Comparison of ENCODE assay signal across 1 cellular context in the genomic region with DNA sequence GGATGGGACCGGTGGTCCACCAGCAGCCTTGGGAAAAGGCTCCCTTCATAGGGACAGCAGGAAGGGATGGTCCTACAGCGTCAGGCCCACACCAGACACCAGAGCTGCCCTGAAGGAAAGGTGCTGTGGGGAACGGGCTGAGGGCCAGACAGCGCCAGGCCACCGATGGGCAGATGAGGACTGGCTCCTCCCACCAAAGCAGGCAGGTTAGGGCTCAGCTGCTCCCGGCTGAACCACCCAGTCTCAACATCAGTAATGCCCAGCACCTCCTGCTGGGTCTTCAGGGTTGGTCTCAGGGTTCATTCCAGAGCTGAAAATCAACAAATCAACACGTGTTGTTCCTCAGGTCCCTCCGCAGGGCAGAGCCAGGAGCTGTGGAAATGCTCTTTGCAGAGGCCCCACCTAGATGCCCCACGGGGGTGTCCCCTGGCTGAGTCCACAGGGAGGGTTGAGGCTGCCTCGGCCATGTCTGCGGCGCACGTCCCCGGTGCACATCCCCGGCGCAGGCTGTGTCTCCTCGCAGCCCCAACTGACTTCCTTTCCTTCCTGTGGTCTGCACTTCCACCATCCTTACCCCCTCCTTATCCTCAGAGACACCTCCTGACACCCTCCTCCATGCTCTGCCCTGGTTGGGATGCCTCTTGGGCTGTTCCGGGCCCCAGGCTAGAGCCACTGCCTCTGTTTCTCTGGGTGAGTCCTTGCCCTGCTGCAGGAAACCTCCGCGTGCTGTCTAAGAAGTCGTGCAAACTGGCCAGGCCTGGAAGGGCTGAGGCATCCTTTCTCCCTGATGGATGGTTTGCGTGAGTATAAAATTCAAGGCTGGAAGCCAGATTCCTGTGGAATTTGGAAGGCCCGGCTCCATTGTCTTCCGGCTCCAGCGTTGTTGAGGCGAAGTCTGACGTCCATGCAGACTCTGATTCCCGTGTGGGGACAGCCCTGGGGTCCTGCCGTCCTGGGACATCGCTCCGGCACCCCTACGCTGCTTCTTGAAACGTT.
TF ChIP-seq lines count a peak whose summit lies in the region.

No MANE protein-coding gene starts in this region.

TF ChIP-seq in H1, 55 proteins besides CTCF, POLR2A, EP300 and RAD21:
- TF ChIP-seq BACH1 (IDR thresholded peaks at IDR 0.05; ENCODE audit: low read length): no peak
- no peak for TF ChIP-seq MAFK (IDR thresholded peaks at IDR 0.05; ENCODE audit: low read depth, low read length)
- TF ChIP-seq ASH2L (IDR thresholded peaks at IDR 0.05; ENCODE audit: low read length): no peak
